8 cellular contexts compared by ENCODE assay signal in genomic region chr9:95874989-95875304, GRCh38. TPM values are rescaled to one million over a fixed set of nuclear protein-coding genes. Genes with fewer than 3 reads are reported as not detected.
A peak's percentile ranks its signal among the peaks of the same experiment; 100 is the strongest.
DNase-seq lines count a peak whose midpoint lies in the region; ATAC-seq and TF ChIP-seq lines count a peak whose summit lies in the region.

No MANE protein-coding gene starts in this region.

- H3K36me3 Mint-ChIP-seq in T-helper 17 cell (ENCODE audit: low read depth) (peaks cover 2% of the 10 kb centered on the region), immature natural killer cell (peaks cover 12 to 26% (median 19%) of the 10 kb centered on the region in 3 donors)

- no peaks in the 10 kb centered on the region for H3K9me3 ChIP-seq in T-helper 17 cell (ENCODE audit: control insufficient read depth, low read length, poor library complexity, severe bottlenecking)

- no peak for TF ChIP-seq CTCF in GM10266 (IDR thresholded peaks at IDR 0.05; ENCODE audit: control insufficient read depth, insufficient read depth, low read depth, missing control alignments)

- no peaks in the 10 kb centered on the region for H3K9me3 Mint-ChIP-seq in immature natural killer cell

- DNase-seq in GM10266 (ENCODE audit: extremely low spot score), result peak; percentile 30
- DNase-seq in T-helper 17 cell, result peak; percentile 32 to 35 (median 34)
- peak; percentile 53 for DNase-seq in amniotic epithelial cell (ENCODE audit: low read depth)
- DNase-seq in immature natural killer cell, result peak in 2 of 3 donors; percentile 59 to 64
- DNase-seq in stimulated activated CD4-positive, alpha-beta T cell treated with anti-CD3 and anti-CD28 coated beads, Interleukin-1b, Interleukin-23, amount 100 ng/mL, for 4 hours (ENCODE audit: low read depth in 2 of 2), result peak; percentile 43 to 48
- DNase-seq in retina, result no peak

- ATAC-seq in HG03460 (IDR thresholded peaks at IDR 0.05; ENCODE audit: unreplicated experiment), result peak; percentile 25
- peak; percentile 46 for ATAC-seq in T-helper 17 cell
- no peak for ATAC-seq in HG02981 (IDR thresholded peaks at IDR 0.05; ENCODE audit: unreplicated experiment)

- H3K27me3 Mint-ChIP-seq in T-helper 17 cell (no peaks in the 10 kb centered on the region), immature natural killer cell (ENCODE audit: low read depth in 3 of 3) (peaks cover 9 to 21% (median 20%) of the 10 kb centered on the region in 3 donors)

- H3K4me1 Mint-ChIP-seq in T-helper 17 cell, result peaks cover 19% of the 10 kb centered on the region
- peaks cover 28 to 37% of the 10 kb centered on the region in 2 donors for H3K4me1 Mint-ChIP-seq in immature natural killer cell

- H3K27ac Mint-ChIP-seq in T-helper 17 cell (no peak overlapping the region), immature natural killer cell (no peak overlapping the region)

- H3K4me3 Mint-ChIP-seq in T-helper 17 cell, result no peak overlapping the region
- no peak overlapping the region for H3K4me3 Mint-ChIP-seq in immature natural killer cell

RNA-seq across cellular contexts. Expression of gene ERCC6L2, which starts 0.5 kb away (rescaled TPM):
- 10 to 100 TPM; 38.8 to 39.4 TPM for total RNA-seq in T-helper 17 cell
- 10 to 100 TPM; 18.0 to 40.5 (median 18.3) TPM for polyA plus RNA-seq in immature natural killer cell
